13 cellular contexts compared by ENCODE assay signal in the genomic region with DNA sequence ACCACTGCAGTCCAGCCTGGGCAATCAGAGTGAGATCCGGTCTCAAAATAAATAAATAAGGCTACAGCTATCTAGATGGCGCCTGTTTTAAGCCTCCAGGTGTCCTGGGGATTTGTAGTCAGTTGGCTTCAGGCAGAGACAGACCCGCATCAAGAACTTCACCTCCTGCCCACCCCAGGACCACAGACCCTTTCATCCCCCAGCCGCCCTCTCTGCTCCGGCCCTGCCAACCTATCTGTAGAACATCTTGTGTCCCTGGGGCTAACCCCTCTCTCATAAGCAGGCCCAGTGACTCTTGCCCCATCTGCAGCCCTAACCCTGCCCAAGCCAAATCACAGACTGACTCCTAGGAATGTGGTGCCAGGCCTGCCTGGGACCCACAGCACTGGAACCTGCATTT. TPM values are rescaled to one million over a fixed set of nuclear protein-coding genes. Genes with fewer than 3 reads are reported as not detected.
DNase-seq lines count a peak whose midpoint lies in the region; ATAC-seq and TF ChIP-seq lines count a peak whose summit lies in the region.
"Had no signal": no experiment of that assay in that cellular context is flagged by ENCODE, and none has a peak within 500 bp of the region (broad histone marks: within the 10 kb centered on the region; RNA-seq: fewer than 3 reads in every experiment).

No MANE protein-coding gene starts in this region.

- H2BK120ac ChIP-seq in mesenchymal stem cell (ENCODE audit: low read depth, low read length), result no peak overlapping the region

- no peaks in the 10 kb centered on the region for H3K9me3 Mint-ChIP-seq in WTC11
- H3K9me3 Mint-ChIP-seq: CD4-positive, alpha-beta T cell had no signal

- no peaks in the 10 kb centered on the region for H3K27me3 ChIP-seq in mesenchymal stem cell (ENCODE audit: control insufficient read depth in 1 of 2, insufficient read depth in 1 of 2, low read length in 2 of 2)

- H3K27ac Mint-ChIP-seq in WTC11, result peak overlapping the region; percentile 48
- H3K27ac Mint-ChIP-seq: B cell; CD4-positive, alpha-beta T cell had no signal

- no peak overlapping the region for H2BK12ac ChIP-seq in mesenchymal stem cell (ENCODE audit: low read length in 2 of 2)

- no peak overlapping the region for H3K27ac ChIP-seq in mesenchymal stem cell (ENCODE audit: low read length, poor library complexity, severe bottlenecking)
- H3K27ac ChIP-seq: GM23248, HL-60 had no signal

- no peak overlapping the region for H3K23ac ChIP-seq in mesenchymal stem cell (ENCODE audit: low read length in 2 of 2)

- no peak overlapping the region for H4K91ac ChIP-seq in mesenchymal stem cell (ENCODE audit: low read length)

- 99% methylated on average over 5 of the region's 5 CpGs for whole genome bisulfite sequencing in mesenchymal stem cell

- no peak for TF ChIP-seq CTCF in WTC11 (IDR thresholded peaks at IDR 0.05)

- no peak overlapping the region for H3K4me3 Mint-ChIP-seq in WTC11
- H3K4me3 Mint-ChIP-seq: B cell; CD4-positive, alpha-beta T cell had no signal

- ATAC-seq in Right ventricle myocardium inferior (no peak), left cardiac atrium (no peak), WTC11 (no peak), HG03280 (IDR thresholded peaks at IDR 0.05; ENCODE audit: unreplicated experiment) (no peak), HG02840 (IDR thresholded peaks at IDR 0.05; ENCODE audit: low FRiP score, unreplicated experiment) (no peak)

- no peak overlapping the region for H3K4ac ChIP-seq in mesenchymal stem cell (ENCODE audit: low read depth in 1 of 2, low read length in 2 of 2)

- DNase-seq in Right ventricle myocardium inferior (ENCODE audit: missing footprints), result peak; percentile 25
- DNase-seq in left cardiac atrium, result no peak
- DNase-seq in WTC11 (ENCODE audit: low spot score), result no peak
- DNase-seq in mesenchymal stem cell, result no peak
- DNase-seq in T-helper 2 cell, result no peak
- DNase-seq: C1 segment of cervical spinal cord; CD4-positive, alpha-beta T cell; DMS79; GM23248 had no signal

- H2AFZ ChIP-seq in mesenchymal stem cell (ENCODE audit: low read depth, low read length), result no peak overlapping the region
- H2AFZ ChIP-seq: GM23248 had no signal

- POLR2A ChIA-PET in WTC11 (lab: Charles Lee), result no interaction called here

- peaks cover 88% of the 10 kb centered on the region for H3K36me3 Mint-ChIP-seq in WTC11

- no peak overlapping the region for H2BK5ac ChIP-seq in mesenchymal stem cell (ENCODE audit: low read depth, low read length, poor library complexity, severe bottlenecking)

- H3K4me1 Mint-ChIP-seq in WTC11, result peaks cover 15% of the 10 kb centered on the region

- H3K27me3 Mint-ChIP-seq in WTC11 (ENCODE audit: low read depth), result no peaks in the 10 kb centered on the region
- H3K27me3 Mint-ChIP-seq: B cell; CD4-positive, alpha-beta T cell had no signal

- H3K4me2 ChIP-seq in mesenchymal stem cell (ENCODE audit: low read length, poor library complexity, severe bottlenecking), result no peak overlapping the region

- H3K79me1 ChIP-seq in mesenchymal stem cell (replicated peaks; ENCODE audit: low read length, poor library complexity, severe bottlenecking), result peaks cover 56% of the 10 kb centered on the region

- H2BK15ac ChIP-seq in mesenchymal stem cell (ENCODE audit: low read depth, poor library complexity, severe bottlenecking), result no peak overlapping the region

- no peak overlapping the region for H3K14ac ChIP-seq in mesenchymal stem cell (ENCODE audit: low read length in 2 of 2)

- H4K8ac ChIP-seq in mesenchymal stem cell (ENCODE audit: low read length), result peak overlapping the region; percentile 40

- H3K4me3 ChIP-seq in mesenchymal stem cell (ENCODE audit: insufficient read depth in 1 of 2, low read depth in 1 of 2, low read length in 2 of 2), result no peak overlapping the region
- H3K4me3 ChIP-seq: GM23248 had no signal

- intact Hi-C loops in Right ventricle myocardium inferior (cut with DNase I), result no loop called here
- intact Hi-C loops in left cardiac atrium (cut with DNase I), result no loop called here

- CTCF ChIA-PET in WTC11 (lab: Charles Lee), result no interaction called here

- no peak overlapping the region for H3K9ac ChIP-seq in mesenchymal stem cell (ENCODE audit: low read length)
- H3K9ac ChIP-seq: GM23248 had no signal

- no peak overlapping the region for H2AK5ac ChIP-seq in mesenchymal stem cell (ENCODE audit: low read length, severe bottlenecking)

- no peak overlapping the region for H3K18ac ChIP-seq in mesenchymal stem cell (ENCODE audit: low read depth in 1 of 2, low read length in 2 of 2)

- H3K36me3 ChIP-seq in mesenchymal stem cell (ENCODE audit: control insufficient read depth in 1 of 2, insufficient read depth in 2 of 2, low read depth in 1 of 2, low read length in 2 of 2), result peaks cover 82 to 95% of the 10 kb centered on the region in 2 experiments

- H3K4me1 ChIP-seq in mesenchymal stem cell (ENCODE audit: control insufficient read depth, insufficient read depth, low read depth, low read length), result no peaks in the 10 kb centered on the region

- H3K9me3 ChIP-seq in mesenchymal stem cell (ENCODE audit: control insufficient read depth, low read length), result no peaks in the 10 kb centered on the region

TF ChIP-seq in WTC11, 78 proteins besides CTCF, POLR2A, EP300 and RAD21:
- TF ChIP-seq PRRX2 (CRISPR knock-in tag; IDR thresholded peaks at IDR 0.05), result no peak
- TF ChIP-seq TEAD4 (CRISPR knock-in tag; IDR thresholded peaks at IDR 0.05), result no peak
- TF ChIP-seq GRHL2 (CRISPR knock-in tag; IDR thresholded peaks at IDR 0.05; ENCODE audit: insufficient replicate concordance, severe bottlenecking), result no peak
- no peak for TF ChIP-seq ZNF232 (CRISPR knock-in tag; IDR thresholded peaks at IDR 0.05)
- TF ChIP-seq ZNF317 (CRISPR knock-in tag; IDR thresholded peaks at IDR 0.05; ENCODE audit: borderline replicate concordance, low read depth), result no peak
- no peak for TF ChIP-seq CREM (CRISPR knock-in tag; IDR thresholded peaks at IDR 0.05)
- no peak for TF ChIP-seq TP53 (CRISPR knock-in tag; IDR thresholded peaks at IDR 0.05)
- TF ChIP-seq RELA (CRISPR knock-in tag; IDR thresholded peaks at IDR 0.05; ENCODE audit: borderline replicate concordance), result no peak
- TF ChIP-seq, protein P1, sequence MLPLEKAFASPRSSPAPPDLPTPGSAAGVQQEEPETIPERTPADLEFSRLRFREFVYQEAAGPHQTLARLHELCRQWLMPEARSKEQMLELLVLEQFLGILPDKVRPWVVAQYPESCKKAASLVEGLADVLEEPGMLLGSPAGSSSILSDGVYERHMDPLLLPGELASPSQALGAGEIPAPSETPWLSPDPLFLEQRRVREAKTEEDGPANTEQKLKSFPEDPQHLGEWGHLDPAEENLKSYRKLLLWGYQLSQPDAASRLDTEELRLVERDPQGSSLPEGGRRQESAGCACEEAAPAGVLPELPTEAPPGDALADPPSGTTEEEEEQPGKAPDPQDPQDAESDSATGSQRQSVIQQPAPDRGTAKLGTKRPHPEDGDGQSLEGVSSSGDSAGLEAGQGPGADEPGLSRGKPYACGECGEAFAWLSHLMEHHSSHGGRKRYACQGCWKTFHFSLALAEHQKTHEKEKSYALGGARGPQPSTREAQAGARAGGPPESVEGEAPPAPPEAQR (CRISPR knock-in tag; IDR thresholded peaks at IDR 0.05), result no peak
- TF ChIP-seq, protein P2, sequence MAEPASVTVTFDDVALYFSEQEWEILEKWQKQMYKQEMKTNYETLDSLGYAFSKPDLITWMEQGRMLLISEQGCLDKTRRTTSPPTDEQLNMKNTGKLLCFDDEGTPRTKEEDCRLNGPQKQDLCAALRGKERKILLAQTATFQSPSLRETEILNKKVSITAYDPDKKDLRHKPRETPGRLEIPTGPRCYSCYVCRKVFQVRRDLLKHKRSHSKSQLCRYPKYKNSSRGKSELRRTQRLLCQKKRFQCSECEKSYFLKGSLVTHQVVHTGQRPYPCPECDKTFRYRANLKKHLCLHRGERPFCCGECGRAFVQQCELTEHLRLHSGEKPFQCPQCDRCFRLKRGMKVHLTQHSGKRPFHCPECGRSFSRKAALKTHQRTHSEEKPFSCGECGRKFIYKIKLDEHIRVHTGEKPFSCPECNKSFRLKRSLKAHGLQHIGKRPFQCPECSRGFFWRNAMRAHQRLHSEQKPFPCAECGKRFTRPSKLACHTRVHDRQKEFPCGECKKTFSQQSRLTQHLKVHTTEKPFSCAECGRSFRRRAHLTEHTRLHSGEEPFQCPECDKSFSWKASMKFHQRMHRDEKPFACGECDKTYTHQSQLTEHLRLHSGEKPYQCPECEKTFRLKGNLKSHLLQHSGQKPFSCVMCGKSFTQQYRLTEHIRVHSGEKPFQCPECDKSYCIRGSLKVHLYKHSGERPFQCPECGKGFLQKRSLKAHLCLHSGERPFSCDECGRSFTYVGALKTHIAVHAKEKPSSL (CRISPR knock-in tag; conservative IDR thresholded peaks at IDR 0.05), result no peak
- no peak for TF ChIP-seq NR3C1 (CRISPR knock-in tag; conservative IDR thresholded peaks at IDR 0.05; ENCODE audit: low read depth)
- no peak for TF ChIP-seq FOXP1 (CRISPR knock-in tag; IDR thresholded peaks at IDR 0.05; ENCODE audit: borderline replicate concordance)
- TF ChIP-seq NFATC4 (CRISPR knock-in tag; IDR thresholded peaks at IDR 0.05), result no peak
- TF ChIP-seq, protein P3, sequence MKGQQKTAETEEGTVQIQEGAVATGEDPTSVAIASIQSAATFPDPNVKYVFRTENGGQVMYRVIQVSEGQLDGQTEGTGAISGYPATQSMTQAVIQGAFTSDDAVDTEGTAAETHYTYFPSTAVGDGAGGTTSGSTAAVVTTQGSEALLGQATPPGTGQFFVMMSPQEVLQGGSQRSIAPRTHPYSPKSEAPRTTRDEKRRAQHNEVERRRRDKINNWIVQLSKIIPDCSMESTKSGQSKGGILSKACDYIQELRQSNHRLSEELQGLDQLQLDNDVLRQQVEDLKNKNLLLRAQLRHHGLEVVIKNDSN (CRISPR knock-in tag; IDR thresholded peaks at IDR 0.05), result no peak
- TF ChIP-seq ZNF396 (CRISPR knock-in tag; IDR thresholded peaks at IDR 0.05; ENCODE audit: borderline replicate concordance), result no peak
- no peak for TF ChIP-seq ZNF671 (CRISPR knock-in tag; IDR thresholded peaks at IDR 0.05)
- TF ChIP-seq ETV6 (CRISPR knock-in tag; IDR thresholded peaks at IDR 0.05), result no peak

RNA-seq across cellular contexts. Expression of a gene that starts 17.9 kb away (rescaled TPM):
- total RNA-seq in Right ventricle myocardium inferior (48.7 TPM), left cardiac atrium (10 to 100 TPM; 56.2 to 95.3 TPM), WTC11 (2021) (286 to 341 TPM (median 289 TPM) in 3 replicates)
- 239 TPM for polyA plus RNA-seq in mesenchymal stem cell (2013, experiment 1 of 2)
- 246 TPM for polyA plus RNA-seq in mesenchymal stem cell (2013, experiment 2 of 2)
